14 cellular contexts compared by ENCODE assay signal in genomic region chr1:190475394-190476250, GRCh38. TPM values are rescaled to one million over a fixed set of nuclear protein-coding genes. Genes with fewer than 3 reads are reported as not detected.
A peak's percentile ranks its signal among the peaks of the same experiment; 100 is the strongest.
DNase-seq lines count a peak whose midpoint lies in the region; ATAC-seq and TF ChIP-seq lines count a peak whose summit lies in the region.
"Had no signal": no experiment of that assay in that cellular context is flagged by ENCODE, and none has a peak within 500 bp of the region (broad histone marks: within the 10 kb centered on the region; RNA-seq: fewer than 3 reads in every experiment).

No MANE protein-coding gene starts in this region.

- H3K4me1 ChIP-seq in stomach = peaks cover 4 to 44% (median 29%) of the 10 kb centered on the region in 4 donors

- in situ Hi-C loops in KBM-7 (cut with MboI; ENCODE audit: low pct_unique_long_range_greater_than_20kb, low sequenced_read_pairs) = no loop called here

- H3K27ac ChIP-seq in coronary artery (no peak overlapping the region), stomach (no peak overlapping the region)

- intact Hi-C loops in left colon (cut with DNase I, micrococcal nuclease) (no loop called here), stomach (cut with DNase I; ENCODE audit: low total_unique reads) (no loop called here)

- no peak for TF ChIP-seq CTCF in coronary artery (IDR thresholded peaks at IDR 0.05)
- no peak for TF ChIP-seq CTCF in stomach (IDR thresholded peaks at IDR 0.05)

- H3K9me3 ChIP-seq in stomach = no peaks in the 10 kb centered on the region

- H3K4me3 ChIP-seq in coronary artery = peak overlapping the region; percentile 2
- H3K4me3 ChIP-seq in stomach = peak overlapping the region in 3 of 4 donors; percentile 13 to 25 (median 20)

- ATAC-seq in left colon (peak; percentile 52), GM21723 (IDR thresholded peaks at IDR 0.05; ENCODE audit: unreplicated experiment) (no peak)

- DNase-seq in KBM-7 (peak; percentile 33), coronary artery (ENCODE audit: low spot score) (no peak), left colon (peak; percentile 35 to 74), stomach (no peak), epidermal melanocyte (ENCODE audit: insufficient read length, low spot score) (no peak), middle frontal gyrus (ENCODE audit: extremely low spot score, low spot score) (no peak)
- no peak for DNase-seq in activated T-cell treated with anti-CD3 and anti-CD28 coated beads, Interleukin-2, amount 50 U/mL, for 1 hour
- DNase-seq: activated B cell treated with CpG ODN at 0.5 μM for 24 hours; activated naive CD4-positive, alpha-beta T cell; DND-41; naive B cell; NCI-H1930 had no signal

- WGBS in stomach, 5 donors = 3 to 6% (median 3%) methylated on average over 30 of the region's 30 CpGs

- no peaks in the 10 kb centered on the region for H3K36me3 ChIP-seq in stomach

- TF ChIP-seq POLR2A in stomach (IDR thresholded peaks at IDR 0.05) = no peak

- H3K27me3 ChIP-seq in stomach = peaks cover 0 to 53% (median 51%) of the 10 kb centered on the region in 3 donors

- no peak for TF ChIP-seq EP300 in stomach (IDR thresholded peaks at IDR 0.05)

RNA-seq across cellular contexts. Expression of gene BRINP3, which starts 2.0 kb away (rescaled TPM):
- total RNA-seq in left colon = 10 to 100 TPM; 23.7 to 23.9 TPM
- total RNA-seq in stomach = 10 to 100 TPM in 2 of 5 donors, not detected in 3; 14.7 to 25.5 TPM
- under 1 TPM in 2 of 3 donors, not detected in 1; 0.06 to 0.10 TPM for polyA plus RNA-seq in stomach
- total RNA-seq: activated B cell treated with CpG ODN at 0.5 μM for 24 hours, RPMI7951 had no signal

Comparison
In these comparisons a context has a peak if more than half of its experiments do, and no peak if none do; other contexts are left out.
1. DNase-seq: peak in KBM-7 (single experiment) and left colon (2 of 2); none in coronary artery (single experiment), stomach (single experiment), epidermal melanocyte (single experiment), activated T-cell treated with anti-CD3 and anti-CD28 coated beads, Interleukin-2, amount 50 U/mL, for 1 hour (single experiment) and middle frontal gyrus (single experiment).